Comparison of ENCODE assay signal across 22 cellular contexts in genomic region chr2:6787376-6787775, GRCh38.
DNase-seq lines count a peak whose midpoint lies in the region; ATAC-seq, FAIRE-seq and TF ChIP-seq lines count a peak whose summit lies in the region.
"Had no signal": no experiment of that assay in that cellular context is flagged by ENCODE, and none has a peak within 500 bp of the region (broad histone marks: within the 10 kb centered on the region; RNA-seq: fewer than 3 reads in every experiment).

No MANE protein-coding gene starts in this region.

- H3K4me3 ChIP-seq in bronchial epithelial cell (ENCODE audit: low read depth, low read length) (no peak overlapping the region), kidney epithelial cell (ENCODE audit: low read depth, low read length) (no peak overlapping the region), stomach (no peak overlapping the region)
- H3K4me3 ChIP-seq: A549, BLaER1, GM23248 had no signal

- no peak overlapping the region for H3K27ac ChIP-seq in stomach
- H3K27ac ChIP-seq: 22Rv1, A549, BLaER1, GM23248, HL-60 had no signal

- no peak overlapping the region for H3K4me3 Mint-ChIP-seq in naive thymus-derived CD8-positive, alpha-beta T cell
- H3K4me3 Mint-ChIP-seq: CD14-positive monocyte; CD4-positive, alpha-beta memory T cell had no signal

- no peak for TF ChIP-seq CTCF in bronchial epithelial cell (IDR thresholded peaks at IDR 0.05; ENCODE audit: insufficient read depth, low read length, severe bottlenecking)
- TF ChIP-seq CTCF in kidney epithelial cell (IDR thresholded peaks at IDR 0.05; ENCODE audit: insufficient read depth, low read length, poor library complexity, severe bottlenecking): no peak
- TF ChIP-seq CTCF in stomach (IDR thresholded peaks at IDR 0.05): no peak

- 50 to 81% (median 67%) methylated on average over 1 of the region's 1 CpG for WGBS in stomach, 5 donors

- intact Hi-C loops in stomach (cut with DNase I; ENCODE audit: low total_unique reads): no loop called here

- no peaks in the 10 kb centered on the region for H3K9me3 Mint-ChIP-seq in naive thymus-derived CD8-positive, alpha-beta T cell
- H3K9me3 Mint-ChIP-seq: CD4-positive, alpha-beta memory T cell had no signal

- DNase-seq in ACHN (peak; percentile 27), HT1080 (ENCODE audit: low read depth) (peak; percentile 26), bronchial epithelial cell (ENCODE audit: low read depth) (peak; percentile 4), kidney epithelial cell (ENCODE audit: low read depth) (peak; percentile 50), stomach (no peak)
- DNase-seq in naive thymus-derived CD8-positive, alpha-beta T cell: no peak
- no peak for DNase-seq in activated T-cell treated with anti-CD3 and anti-CD28 coated beads, Interleukin-2, amount 50 U/mL, for 1 hour
- DNase-seq: Calu3; CD4-positive, alpha-beta memory T cell; DMS79 treated with DMSO at 0.1 percent for 48 hours; GM23248; HCEC 1CT; IMR-90 had no signal

- H3K36me3 Mint-ChIP-seq in naive thymus-derived CD8-positive, alpha-beta T cell: no peaks in the 10 kb centered on the region
- H3K36me3 Mint-ChIP-seq: CD14-positive monocyte; CD4-positive, alpha-beta memory T cell had no signal

- H3K4me1 Mint-ChIP-seq in naive thymus-derived CD8-positive, alpha-beta T cell: peaks cover 0 to 3% (median 0%) of the 10 kb centered on the region in 4 donors
- H3K4me1 Mint-ChIP-seq: CD4-positive, alpha-beta memory T cell had no signal

- in situ Hi-C loops in ACHN (cut with HindIII; ENCODE audit: low pct_ligation_motif_present, low pct_unique_long_range_greater_than_20kb, low sequenced_read_pairs): no loop called here

- H3K36me3 ChIP-seq in bronchial epithelial cell (ENCODE audit: control insufficient read depth, insufficient read depth, low read length) (no peaks in the 10 kb centered on the region), kidney epithelial cell (ENCODE audit: control insufficient read depth, insufficient read depth, low read length) (no peaks in the 10 kb centered on the region), stomach (no peaks in the 10 kb centered on the region)
- H3K36me3 ChIP-seq: BLaER1 had no signal

- no peak for TF ChIP-seq EP300 in stomach (IDR thresholded peaks at IDR 0.05)

- FAIRE-seq in bronchial epithelial cell (lab: Jason Lieb, UNC): no peak
- FAIRE-seq: A549, G401.6, GM12891, HTR-8/SVneo had no signal

- H3K4me1 ChIP-seq in stomach: no peaks in the 10 kb centered on the region
- H3K4me1 ChIP-seq: A549 had no signal

- H3K27ac Mint-ChIP-seq in naive thymus-derived CD8-positive, alpha-beta T cell: no peak overlapping the region
- H3K27ac Mint-ChIP-seq: CD14-positive monocyte; CD4-positive, alpha-beta memory T cell had no signal

- POLR2A ChIA-PET in naive thymus-derived CD8-positive, alpha-beta T cell (lab: Charles Lee): no interaction called here

- H3K27me3 Mint-ChIP-seq in naive thymus-derived CD8-positive, alpha-beta T cell: peaks cover 0 to 14% (median 4%) of the 10 kb centered on the region in 5 donors

- no peaks in the 10 kb centered on the region for H3K9me3 ChIP-seq in stomach
- H3K9me3 ChIP-seq: A549 had no signal

- no peaks in the 10 kb centered on the region for H3K27me3 ChIP-seq in bronchial epithelial cell (ENCODE audit: control insufficient read depth, insufficient read depth, low read length)
- no peaks in the 10 kb centered on the region for H3K27me3 ChIP-seq in kidney epithelial cell (ENCODE audit: control insufficient read depth, insufficient read depth, low read length)
- H3K27me3 ChIP-seq in stomach: no peaks in the 10 kb centered on the region
- H3K27me3 ChIP-seq: BLaER1 had no signal

- no peak for ATAC-seq in GM19023 (IDR thresholded peaks at IDR 0.05; ENCODE audit: unreplicated experiment)
- ATAC-seq in naive thymus-derived CD8-positive, alpha-beta T cell: no peak
- ATAC-seq: A549 had no signal

- TF ChIP-seq POLR2A in stomach (IDR thresholded peaks at IDR 0.05): no peak

Comparison
In these comparisons a context has a peak if more than half of its experiments do, and no peak if none do; other contexts are left out.
1. DNase-seq: peak in ACHN (single experiment), HT1080 (single experiment), bronchial epithelial cell (single experiment) and kidney epithelial cell (single experiment); none in naive thymus-derived CD8-positive, alpha-beta T cell (0 of 10), stomach (single experiment) and activated T-cell treated with anti-CD3 and anti-CD28 coated beads, Interleukin-2, amount 50 U/mL, for 1 hour (single experiment).